Comparison of ENCODE assay signal across 9 cellular contexts in genomic region chr17:81516439-81516838, GRCh38. TPM values are rescaled to one million over a fixed set of nuclear protein-coding genes. Genes with fewer than 3 reads are reported as not detected.
DNase-seq lines count a peak whose midpoint lies in the region; TF ChIP-seq lines count a peak whose summit lies in the region.
"Had no signal": no experiment of that assay in that cellular context is flagged by ENCODE, and none has a peak within 500 bp of the region (broad histone marks: within the 10 kb centered on the region; RNA-seq: fewer than 3 reads in every experiment).

No MANE protein-coding gene starts in this region.

- DNase-seq in foreskin fibroblast (no peak), sigmoid colon (no peak), T1000 (lab: John Stamatoyannopoulos, UW) (no peak), HCEC 1CT (no peak), DMS53 treated with DMSO at 0.1 percent for 48 hours (lab: John Stamatoyannopoulos, UW; ENCODE audit: unreplicated experiment) (no peak)
- DNase-seq in stimulated activated CD4-positive, alpha-beta T cell treated with anti-CD3 and anti-CD28 coated beads, Interleukin-12 subunit alpha, Interleukin-12 subunit beta, amount 100 ng/mL, for 4 hours, result no peak
- DNase-seq: NCI-H510A treated with DMSO at 0.1 percent for 48 hours had no signal

- TF ChIP-seq CTCF in GM12875 (IDR thresholded peaks at IDR 0.05; ENCODE audit: borderline replicate concordance, insufficient read depth, low read depth, low read length) (no peak), VCaP (conservative IDR thresholded peaks at IDR 0.05) (no peak), foreskin fibroblast (IDR thresholded peaks at IDR 0.05; ENCODE audit: low read depth, low read length) (no peak), sigmoid colon (IDR thresholded peaks at IDR 0.05) (no peak)

- H3K27me3 ChIP-seq in sigmoid colon, result no peaks in the 10 kb centered on the region

- no peak for TF ChIP-seq EP300 in sigmoid colon (IDR thresholded peaks at IDR 0.05)

- H3K4me1 ChIP-seq in sigmoid colon, result peaks cover 0 to 61% (median 48%) of the 10 kb centered on the region in 4 donors

- 77 to 86% methylated on average over 4 of the region's 4 CpGs for WGBS in sigmoid colon, 2 donors

- H3K4me3 ChIP-seq in GM12875 (ENCODE audit: low read depth, low read length) (peak overlapping the region; percentile 71), foreskin fibroblast (ENCODE audit: low read depth in 1 of 2, low read length in 2 of 2) (peak overlapping the region; percentile 70 to 76), sigmoid colon (peak overlapping the region; percentile 2 to 99 (median 92))

- intact Hi-C loops in sigmoid colon (cut with DNase I), result no loop called here

- peak overlapping the region; percentile 100 for H3K27ac ChIP-seq in VCaP
- peak overlapping the region; percentile 99 to 100 (median 100) for H3K27ac ChIP-seq in sigmoid colon

- no peaks in the 10 kb centered on the region for H3K9me3 ChIP-seq in sigmoid colon

- TF ChIP-seq POLR2A in sigmoid colon (IDR thresholded peaks at IDR 0.05), result no peak

- H3K36me3 ChIP-seq in sigmoid colon, result peaks cover 7 to 10% (median 8%) of the 10 kb centered on the region in 4 donors

RNA-seq across cellular contexts. Expression of gene ACTG1, which starts 3.8 kb away (rescaled TPM):
- 1,000 to 10,000 TPM; 1,038 to 2,003 (median 1,212) TPM for total RNA-seq in sigmoid colon
- polyA plus RNA-seq in sigmoid colon, result 1,000 to 10,000 TPM; 2,538 to 4,527 (median 2,852) TPM

RNA-seq across cellular contexts. Expression of gene FSCN2, which starts 11.7 kb away (rescaled TPM):
- 1 to 10 TPM in 1 of 4 donors, under 1 TPM in 2, not detected in 1; 0.33 to 1.1 (median 0.95) TPM for total RNA-seq in sigmoid colon
- 1 to 10 TPM in 1 of 3 donors, not detected in 2; 2.3 TPM for polyA plus RNA-seq in sigmoid colon

RNA-seq across cellular contexts. Expression of gene FAAP100, which starts 35.7 kb away (rescaled TPM):
- 10 to 100 TPM in 3 of 4 donors, 1 to 10 TPM in 1; 9.6 to 24.1 (median 14.6) TPM for total RNA-seq in sigmoid colon
- polyA plus RNA-seq in sigmoid colon, result 10 to 100 TPM in 2 of 3 donors, 1 to 10 TPM in 1; 6.6 to 27.2 (median 10.9) TPM
